8 cellular contexts compared by ENCODE assay signal in the genomic region with DNA sequence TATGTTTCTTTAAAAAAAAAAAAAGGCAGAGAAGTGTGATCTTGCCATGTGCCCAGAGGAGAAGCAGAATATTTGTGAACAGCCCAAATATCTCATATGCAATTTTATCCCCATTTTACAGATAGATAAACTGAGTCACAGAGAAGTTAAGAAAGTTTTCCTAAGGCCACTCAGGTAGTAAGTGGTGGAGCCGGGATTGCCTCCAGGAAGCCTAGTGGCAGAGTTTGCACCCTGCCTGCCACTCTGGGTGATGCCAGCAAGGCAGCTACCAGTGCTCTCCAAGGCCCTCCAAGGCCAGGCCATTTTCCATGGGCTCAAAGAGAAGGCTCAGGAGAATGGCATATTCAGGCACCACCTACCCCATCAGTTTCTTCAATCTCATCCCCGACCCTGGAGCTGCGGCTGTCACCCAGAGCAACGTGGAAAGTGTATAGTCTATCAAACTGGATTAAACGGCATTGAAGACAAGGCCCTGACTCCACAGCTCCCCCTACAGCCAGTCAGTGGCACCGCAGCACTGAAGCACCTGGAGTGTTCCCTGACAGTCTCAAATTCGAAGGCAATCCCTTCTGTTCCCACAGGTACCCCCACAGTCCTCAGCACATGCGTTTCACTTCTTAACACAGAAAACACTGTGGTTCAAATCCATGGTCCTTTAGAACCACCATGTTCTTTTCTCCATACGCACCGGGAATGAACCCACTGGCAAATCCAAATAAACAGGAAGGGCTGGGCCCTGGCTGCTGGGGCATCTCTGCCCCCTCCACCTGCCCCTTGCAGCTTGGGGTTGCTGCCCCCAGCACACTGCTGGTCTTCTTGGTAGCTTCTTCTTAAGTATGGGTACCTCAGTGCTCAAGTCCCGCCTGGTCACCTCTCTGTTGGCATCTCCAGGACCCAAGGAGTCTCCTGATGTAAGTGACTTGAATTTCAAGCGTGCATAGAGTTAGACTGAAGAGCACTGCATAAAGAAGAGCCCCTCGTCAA.
DNase-seq lines count a peak whose midpoint lies in the region; ATAC-seq and TF ChIP-seq lines count a peak whose summit lies in the region.

No MANE protein-coding gene starts in this region.

- TF ChIP-seq CTCF in GM12875 (IDR thresholded peaks at IDR 0.05; ENCODE audit: borderline replicate concordance, insufficient read depth, low read depth, low read length) (peak; percentile 86), body of pancreas (IDR thresholded peaks at IDR 0.05) (peak; percentile 84 to 95 (median 89))

- H3K4me1 ChIP-seq in body of pancreas = peaks cover 6% of the 10 kb centered on the region

- no peak overlapping the region for H3K27ac Mint-ChIP-seq in natural killer cell treated with Interleukin-12 subunit alpha and Interleukin-12 subunit beta and Interleukin-15 and Interleukin-18, amount 100 ng/mL, for 72 hours

- TF ChIP-seq POLR2A in body of pancreas (IDR thresholded peaks at IDR 0.05) = no peak

- H3K4me1 Mint-ChIP-seq in natural killer cell treated with Interleukin-12 subunit alpha and Interleukin-12 subunit beta and Interleukin-15 and Interleukin-18, amount 100 ng/mL, for 72 hours (ENCODE audit: low read depth in 2 of 2) = no peaks in the 10 kb centered on the region

- H3K27ac ChIP-seq in body of pancreas = no peak overlapping the region

- H3K27me3 ChIP-seq in body of pancreas = peaks cover 0 to 5% of the 10 kb centered on the region in 2 donors

- DNase-seq in Ammon's horn (ENCODE audit: low spot score) (peak; percentile 45), NCI-H774 (lab: John Stamatoyannopoulos, UW) (peak; percentile 58), body of pancreas (peak; percentile 65 to 76 (median 74)), left colon (peak in 1 of 2 donors; percentile 38)
- DNase-seq in natural killer cell treated with Interleukin-12 subunit alpha and Interleukin-12 subunit beta and Interleukin-15 and Interleukin-18, amount 100 ng/mL, for 72 hours (ENCODE audit: low spot score) = no peak

- H3K4me3 ChIP-seq in GM12875 (ENCODE audit: low read depth, low read length) = no peak overlapping the region
- no peak overlapping the region for H3K4me3 ChIP-seq in body of pancreas

- H3K9me3 ChIP-seq in body of pancreas = no peaks in the 10 kb centered on the region

- 35 to 39% methylated on average over 12 to 13 of the region's 13 CpGs for WGBS in body of pancreas, 2 donors

- no peaks in the 10 kb centered on the region for H3K36me3 ChIP-seq in body of pancreas (replicated peaks in 1 of 2; ENCODE audit: insufficient read depth in 1 of 2, low read depth in 2 of 2)

- no peak overlapping the region for H3K4me3 Mint-ChIP-seq in natural killer cell treated with Interleukin-12 subunit alpha and Interleukin-12 subunit beta and Interleukin-15 and Interleukin-18, amount 100 ng/mL, for 72 hours

- no peaks in the 10 kb centered on the region for H3K9me3 Mint-ChIP-seq in natural killer cell treated with Interleukin-12 subunit alpha and Interleukin-12 subunit beta and Interleukin-15 and Interleukin-18, amount 100 ng/mL, for 72 hours

- ATAC-seq in body of pancreas (peak; percentile 88), left colon (peak; percentile 53), HG03565 (IDR thresholded peaks at IDR 0.05; ENCODE audit: unreplicated experiment) (no peak), HG02571 (IDR thresholded peaks at IDR 0.05; ENCODE audit: unreplicated experiment) (no peak)
- no peak for ATAC-seq in natural killer cell treated with Interleukin-12 subunit alpha and Interleukin-12 subunit beta and Interleukin-15 and Interleukin-18, amount 100 ng/mL, for 72 hours

- intact Hi-C loops in body of pancreas (cut with DNase I) (loop anchor here (10.0 kb wide), 1 partner anchor 166 kb away; no protein-coding TSS in a partner anchor), left colon (cut with DNase I, micrococcal nuclease) (no loop called here)

- no peaks in the 10 kb centered on the region for H3K36me3 Mint-ChIP-seq in natural killer cell treated with Interleukin-12 subunit alpha and Interleukin-12 subunit beta and Interleukin-15 and Interleukin-18, amount 100 ng/mL, for 72 hours

- peaks cover 5 to 14% of the 10 kb centered on the region in 2 donors for H3K27me3 Mint-ChIP-seq in natural killer cell treated with Interleukin-12 subunit alpha and Interleukin-12 subunit beta and Interleukin-15 and Interleukin-18, amount 100 ng/mL, for 72 hours

Comparison
In these comparisons a context has a peak if more than half of its experiments do, and no peak if none do; other contexts are left out.
1. ATAC-seq: peak in body of pancreas (single experiment) and left colon (single experiment); none in natural killer cell treated with Interleukin-12 subunit alpha and Interleukin-12 subunit beta and Interleukin-15 and Interleukin-18, amount 100 ng/mL, for 72 hours (0 of 2), HG03565 (single experiment) and HG02571 (single experiment).